23 cellular contexts compared by ENCODE assay signal in the genomic region with DNA sequence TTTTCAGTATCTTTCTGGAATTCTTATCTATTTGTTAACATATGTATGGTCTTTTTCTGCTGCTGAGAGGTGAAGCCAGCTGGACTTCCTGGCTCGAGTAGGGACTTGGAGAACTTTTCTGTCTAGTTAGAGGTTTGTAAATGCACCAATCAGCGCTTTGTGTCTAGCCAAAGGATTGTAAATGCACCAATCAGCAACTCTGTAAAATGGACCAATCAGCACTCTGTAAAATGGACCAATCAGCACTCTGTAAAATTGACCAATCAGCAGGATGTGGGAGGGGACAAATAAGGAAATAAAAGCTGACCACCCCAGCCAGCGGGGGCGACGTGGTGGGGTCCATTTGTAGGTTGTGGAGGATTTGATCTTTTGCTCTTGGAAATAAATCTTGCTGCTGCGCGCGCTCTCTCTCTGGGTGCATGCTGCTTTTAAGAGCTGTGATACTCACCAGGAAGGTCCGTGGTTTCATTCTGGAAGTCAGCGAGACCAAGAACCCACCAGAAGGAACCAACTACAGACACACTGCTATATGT.
"Had no signal": no experiment of that assay in that cellular context is flagged by ENCODE, and none has a peak within 500 bp of the region (broad histone marks: within the 10 kb centered on the region; RNA-seq: fewer than 3 reads in every experiment).

No MANE protein-coding gene starts in this region.

- FAIRE-seq: keratinocyte had no signal

- H2AFZ ChIP-seq: parathyroid adenoma had no signal

- H3K4me2 ChIP-seq: smooth muscle cell had no signal

- DNase-seq: cortex of kidney; effector CD4-positive, alpha-beta T cell; foreskin fibroblast; gastrocnemius medialis; head of caudate nucleus; left ventricle myocardium superior; lower lobe of right lung; natural killer cell; occipital lobe; stimulated activated CD4-positive, alpha-beta T cell treated with anti-CD3 and anti-CD28 coated beads, Interleukin-12 subunit alpha, Interleukin-12 subunit beta, amount 100 ng/mL, for 4 hours; stimulated activated CD4-positive, alpha-beta T cell treated with anti-CD3 and anti-CD28 coated beads, Interleukin-1b, Interleukin-23, amount 100 ng/mL, for 48 hours; stimulated activated CD4-positive, alpha-beta T cell treated with anti-CD3 and anti-CD28 coated beads, Interleukin-4, amount 100 ng/mL, for 1 hour; stimulated activated naive CD4-positive, alpha-beta T cell treated with Interleukin-2 at 50 U/mL for 16 hours; stomach; tibial artery had no signal

- H3K4me3 Mint-ChIP-seq: memory B cell; natural killer cell; stimulated activated effector memory CD8-positive, alpha-beta T cell treated with anti-CD3 and anti-CD28 coated beads, Interleukin-12 subunit alpha, Interleukin-12 subunit beta, amount 100 ng/mL, for 72 hours; type B pancreatic cell had no signal

- H3K27me3 Mint-ChIP-seq: memory B cell had no signal

- ATAC-seq: gastrocnemius medialis; left ventricle myocardium superior; lower lobe of right lung; natural killer cell; sciatic nerve; stimulated activated effector memory CD8-positive, alpha-beta T cell treated with anti-CD3 and anti-CD28 coated beads, Interleukin-12 subunit alpha, Interleukin-12 subunit beta, amount 100 ng/mL, for 72 hours had no signal

- H3K36me3 Mint-ChIP-seq: stimulated activated effector memory CD8-positive, alpha-beta T cell treated with anti-CD3 and anti-CD28 coated beads, Interleukin-12 subunit alpha, Interleukin-12 subunit beta, amount 100 ng/mL, for 72 hours had no signal

- H3K27ac ChIP-seq: gastrocnemius medialis, lower lobe of right lung, parathyroid adenoma, stomach, tibial artery had no signal

- H3K9me3 Mint-ChIP-seq: memory B cell; stimulated activated effector memory CD8-positive, alpha-beta T cell treated with anti-CD3 and anti-CD28 coated beads, Interleukin-12 subunit alpha, Interleukin-12 subunit beta, amount 100 ng/mL, for 72 hours had no signal

- H3K4me3 ChIP-seq: gastrocnemius medialis, lower lobe of right lung, smooth muscle cell, stomach, tibial artery had no signal

- H3K79me2 ChIP-seq: parathyroid adenoma had no signal

- H3K9me3 ChIP-seq: gastrocnemius medialis, lower lobe of right lung, stomach, tibial artery had no signal

- H3K36me3 ChIP-seq: gastrocnemius medialis, lower lobe of right lung, stomach, tibial artery had no signal

- H3K27ac Mint-ChIP-seq: memory B cell; natural killer cell; progenitor cell of endocrine pancreas; stimulated activated effector memory CD8-positive, alpha-beta T cell treated with anti-CD3 and anti-CD28 coated beads, Interleukin-12 subunit alpha, Interleukin-12 subunit beta, amount 100 ng/mL, for 72 hours; type B pancreatic cell had no signal

- H3K4me1 Mint-ChIP-seq: memory B cell; natural killer cell; stimulated activated effector memory CD8-positive, alpha-beta T cell treated with anti-CD3 and anti-CD28 coated beads, Interleukin-12 subunit alpha, Interleukin-12 subunit beta, amount 100 ng/mL, for 72 hours had no signal

- H3K4me1 ChIP-seq: gastrocnemius medialis, lower lobe of right lung, parathyroid adenoma, stomach, tibial artery had no signal

- H3K27me3 ChIP-seq: gastrocnemius medialis, stomach, tibial artery had no signal

- H3K9ac ChIP-seq: parathyroid adenoma had no signal
